2 cellular contexts compared by ENCODE assay signal in the genomic region with DNA sequence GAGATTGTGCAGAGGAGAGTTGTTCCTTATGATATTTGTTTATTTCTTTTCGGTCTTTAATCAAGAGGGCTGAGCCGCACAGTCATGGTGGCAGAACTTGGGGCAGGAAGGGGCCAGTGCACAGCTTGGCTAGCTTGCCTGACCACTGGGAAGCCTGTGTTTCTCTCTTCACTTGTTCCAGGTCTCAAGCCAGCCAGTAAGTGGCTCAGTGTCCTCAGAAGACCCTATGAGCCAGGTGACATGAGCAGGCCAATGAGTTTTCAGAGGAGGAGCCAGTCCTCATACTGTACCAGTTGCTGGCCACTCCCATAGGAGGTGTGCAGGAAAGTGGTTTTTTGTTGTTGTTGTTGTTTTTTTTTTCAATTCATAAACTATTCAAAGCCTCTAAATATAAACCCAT.
TF ChIP-seq lines count a peak whose summit lies in the region.

No MANE protein-coding gene starts in this region.

TF ChIP-seq in HCT116, 20 proteins besides CTCF, POLR2A, EP300 and RAD21:
- TF ChIP-seq EZH2phosphoT487 (IDR thresholded peaks at IDR 0.05; ENCODE audit: borderline replicate concordance) (no peak), ZNF274 (IDR thresholded peaks at IDR 0.05; ENCODE audit: low read depth, low read length) (no peak), ZFX (IDR thresholded peaks at IDR 0.05) (no peak), TCF7L2 (IDR thresholded peaks at IDR 0.05; ENCODE audit: borderline replicate concordance, extremely low read depth, insufficient read depth, insufficient read length) (no peak), SP1 (IDR thresholded peaks at IDR 0.05; ENCODE audit: low read depth) (no peak), JUND (IDR thresholded peaks at IDR 0.05) (no peak)
- TF ChIP-seq, protein P1, sequence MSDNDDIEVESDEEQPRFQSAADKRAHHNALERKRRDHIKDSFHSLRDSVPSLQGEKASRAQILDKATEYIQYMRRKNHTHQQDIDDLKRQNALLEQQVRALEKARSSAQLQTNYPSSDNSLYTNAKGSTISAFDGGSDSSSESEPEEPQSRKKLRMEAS (IDR thresholded peaks at IDR 0.05), result no peak

TF ChIP-seq in K562, 482 proteins besides CTCF, POLR2A, EP300 and RAD21 (continues in another document):
- TF ChIP-seq PPARD (CRISPR knock-in tag; IDR thresholded peaks at IDR 0.05) (no peak), CREBBP (IDR thresholded peaks at IDR 0.05; ENCODE audit: low read depth, low read length) (no peak), POLR2H (tag; IDR thresholded peaks at IDR 0.05; ENCODE audit: low read depth) (peak; percentile 72), FOXK2 (conservative IDR thresholded peaks at IDR 0.05 in 1 of 2, IDR thresholded peaks at IDR 0.05 in 1 of 2; ENCODE audit: low read depth in 2 of 2) (peak; percentile 60 to 70; a peak in 3 of 4 replicates), SOX6 (IDR thresholded peaks at IDR 0.05) (peak; percentile 11; the same call in 1 of the 2 replicates), NRF1 (conservative IDR thresholded peaks at IDR 0.05 in 1 of 2, IDR thresholded peaks at IDR 0.05 in 1 of 2) (peak; percentile 72 to 76), FOXK1 (CRISPR knock-in tag; IDR thresholded peaks at IDR 0.05; ENCODE audit: borderline replicate concordance) (no peak), RNF2 (IDR thresholded peaks at IDR 0.05) (no peak), SMARCB1 (IDR thresholded peaks at IDR 0.05; ENCODE audit: insufficient read length, low read depth) (no peak), SAP30 (IDR thresholded peaks at IDR 0.05; ENCODE audit: borderline replicate concordance, insufficient read depth, low read depth, low read length, poor library complexity, severe bottlenecking) (no peak), ZNF57 (CRISPR knock-in tag; IDR thresholded peaks at IDR 0.05) (no peak), MTA1 (IDR thresholded peaks at IDR 0.05; ENCODE audit: borderline replicate concordance) (no peak), TCF7 (IDR thresholded peaks at IDR 0.05; ENCODE audit: borderline replicate concordance) (no peak), KDM1A (IDR thresholded peaks at IDR 0.05) (no peak), RFX1 (IDR thresholded peaks at IDR 0.05) (no peak), ZEB2 (IDR thresholded peaks at IDR 0.05) (no peak), RBFOX2 (IDR thresholded peaks at IDR 0.05; ENCODE audit: low read depth, low read length) (peak; percentile 13; the same call in 1 of the 2 replicates), OTX1 (CRISPR knock-in tag; IDR thresholded peaks at IDR 0.05) (no peak)
- TF ChIP-seq, protein P2, sequence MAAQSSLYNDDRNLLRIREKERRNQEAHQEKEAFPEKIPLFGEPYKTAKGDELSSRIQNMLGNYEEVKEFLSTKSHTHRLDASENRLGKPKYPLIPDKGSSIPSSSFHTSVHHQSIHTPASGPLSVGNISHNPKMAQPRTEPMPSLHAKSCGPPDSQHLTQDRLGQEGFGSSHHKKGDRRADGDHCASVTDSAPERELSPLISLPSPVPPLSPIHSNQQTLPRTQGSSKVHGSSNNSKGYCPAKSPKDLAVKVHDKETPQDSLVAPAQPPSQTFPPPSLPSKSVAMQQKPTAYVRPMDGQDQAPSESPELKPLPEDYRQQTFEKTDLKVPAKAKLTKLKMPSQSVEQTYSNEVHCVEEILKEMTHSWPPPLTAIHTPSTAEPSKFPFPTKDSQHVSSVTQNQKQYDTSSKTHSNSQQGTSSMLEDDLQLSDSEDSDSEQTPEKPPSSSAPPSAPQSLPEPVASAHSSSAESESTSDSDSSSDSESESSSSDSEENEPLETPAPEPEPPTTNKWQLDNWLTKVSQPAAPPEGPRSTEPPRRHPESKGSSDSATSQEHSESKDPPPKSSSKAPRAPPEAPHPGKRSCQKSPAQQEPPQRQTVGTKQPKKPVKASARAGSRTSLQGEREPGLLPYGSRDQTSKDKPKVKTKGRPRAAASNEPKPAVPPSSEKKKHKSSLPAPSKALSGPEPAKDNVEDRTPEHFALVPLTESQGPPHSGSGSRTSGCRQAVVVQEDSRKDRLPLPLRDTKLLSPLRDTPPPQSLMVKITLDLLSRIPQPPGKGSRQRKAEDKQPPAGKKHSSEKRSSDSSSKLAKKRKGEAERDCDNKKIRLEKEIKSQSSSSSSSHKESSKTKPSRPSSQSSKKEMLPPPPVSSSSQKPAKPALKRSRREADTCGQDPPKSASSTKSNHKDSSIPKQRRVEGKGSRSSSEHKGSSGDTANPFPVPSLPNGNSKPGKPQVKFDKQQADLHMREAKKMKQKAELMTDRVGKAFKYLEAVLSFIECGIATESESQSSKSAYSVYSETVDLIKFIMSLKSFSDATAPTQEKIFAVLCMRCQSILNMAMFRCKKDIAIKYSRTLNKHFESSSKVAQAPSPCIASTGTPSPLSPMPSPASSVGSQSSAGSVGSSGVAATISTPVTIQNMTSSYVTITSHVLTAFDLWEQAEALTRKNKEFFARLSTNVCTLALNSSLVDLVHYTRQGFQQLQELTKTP (IDR thresholded peaks at IDR 0.05; ENCODE audit: low read depth in 1 of 2, partially characterized antibody in 2 of 2), result no peak
- TF ChIP-seq, protein P3, sequence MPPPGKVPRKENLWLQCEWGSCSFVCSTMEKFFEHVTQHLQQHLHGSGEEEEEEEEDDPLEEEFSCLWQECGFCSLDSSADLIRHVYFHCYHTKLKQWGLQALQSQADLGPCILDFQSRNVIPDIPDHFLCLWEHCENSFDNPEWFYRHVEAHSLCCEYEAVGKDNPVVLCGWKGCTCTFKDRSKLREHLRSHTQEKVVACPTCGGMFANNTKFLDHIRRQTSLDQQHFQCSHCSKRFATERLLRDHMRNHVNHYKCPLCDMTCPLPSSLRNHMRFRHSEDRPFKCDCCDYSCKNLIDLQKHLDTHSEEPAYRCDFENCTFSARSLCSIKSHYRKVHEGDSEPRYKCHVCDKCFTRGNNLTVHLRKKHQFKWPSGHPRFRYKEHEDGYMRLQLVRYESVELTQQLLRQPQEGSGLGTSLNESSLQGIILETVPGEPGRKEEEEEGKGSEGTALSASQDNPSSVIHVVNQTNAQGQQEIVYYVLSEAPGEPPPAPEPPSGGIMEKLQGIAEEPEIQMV (tag; conservative IDR thresholded peaks at IDR 0.05; ENCODE audit: low read depth), result peak; percentile 46; the same call in 1 of the 2 replicates
- TF ChIP-seq, protein P4, sequence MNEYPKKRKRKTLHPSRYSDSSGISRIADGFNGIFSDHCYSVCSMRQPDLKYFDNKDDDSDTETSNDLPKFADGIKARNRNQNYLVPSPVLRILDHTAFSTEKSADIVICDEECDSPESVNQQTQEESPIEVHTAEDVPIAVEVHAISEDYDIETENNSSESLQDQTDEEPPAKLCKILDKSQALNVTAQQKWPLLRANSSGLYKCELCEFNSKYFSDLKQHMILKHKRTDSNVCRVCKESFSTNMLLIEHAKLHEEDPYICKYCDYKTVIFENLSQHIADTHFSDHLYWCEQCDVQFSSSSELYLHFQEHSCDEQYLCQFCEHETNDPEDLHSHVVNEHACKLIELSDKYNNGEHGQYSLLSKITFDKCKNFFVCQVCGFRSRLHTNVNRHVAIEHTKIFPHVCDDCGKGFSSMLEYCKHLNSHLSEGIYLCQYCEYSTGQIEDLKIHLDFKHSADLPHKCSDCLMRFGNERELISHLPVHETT (CRISPR knock-in tag; conservative IDR thresholded peaks at IDR 0.05 in 1 of 2, IDR thresholded peaks at IDR 0.05 in 1 of 2), result peak in 1 of 2 experiments; percentile 29; a peak in 1 of 4 replicates
- TF ChIP-seq, protein P5, sequence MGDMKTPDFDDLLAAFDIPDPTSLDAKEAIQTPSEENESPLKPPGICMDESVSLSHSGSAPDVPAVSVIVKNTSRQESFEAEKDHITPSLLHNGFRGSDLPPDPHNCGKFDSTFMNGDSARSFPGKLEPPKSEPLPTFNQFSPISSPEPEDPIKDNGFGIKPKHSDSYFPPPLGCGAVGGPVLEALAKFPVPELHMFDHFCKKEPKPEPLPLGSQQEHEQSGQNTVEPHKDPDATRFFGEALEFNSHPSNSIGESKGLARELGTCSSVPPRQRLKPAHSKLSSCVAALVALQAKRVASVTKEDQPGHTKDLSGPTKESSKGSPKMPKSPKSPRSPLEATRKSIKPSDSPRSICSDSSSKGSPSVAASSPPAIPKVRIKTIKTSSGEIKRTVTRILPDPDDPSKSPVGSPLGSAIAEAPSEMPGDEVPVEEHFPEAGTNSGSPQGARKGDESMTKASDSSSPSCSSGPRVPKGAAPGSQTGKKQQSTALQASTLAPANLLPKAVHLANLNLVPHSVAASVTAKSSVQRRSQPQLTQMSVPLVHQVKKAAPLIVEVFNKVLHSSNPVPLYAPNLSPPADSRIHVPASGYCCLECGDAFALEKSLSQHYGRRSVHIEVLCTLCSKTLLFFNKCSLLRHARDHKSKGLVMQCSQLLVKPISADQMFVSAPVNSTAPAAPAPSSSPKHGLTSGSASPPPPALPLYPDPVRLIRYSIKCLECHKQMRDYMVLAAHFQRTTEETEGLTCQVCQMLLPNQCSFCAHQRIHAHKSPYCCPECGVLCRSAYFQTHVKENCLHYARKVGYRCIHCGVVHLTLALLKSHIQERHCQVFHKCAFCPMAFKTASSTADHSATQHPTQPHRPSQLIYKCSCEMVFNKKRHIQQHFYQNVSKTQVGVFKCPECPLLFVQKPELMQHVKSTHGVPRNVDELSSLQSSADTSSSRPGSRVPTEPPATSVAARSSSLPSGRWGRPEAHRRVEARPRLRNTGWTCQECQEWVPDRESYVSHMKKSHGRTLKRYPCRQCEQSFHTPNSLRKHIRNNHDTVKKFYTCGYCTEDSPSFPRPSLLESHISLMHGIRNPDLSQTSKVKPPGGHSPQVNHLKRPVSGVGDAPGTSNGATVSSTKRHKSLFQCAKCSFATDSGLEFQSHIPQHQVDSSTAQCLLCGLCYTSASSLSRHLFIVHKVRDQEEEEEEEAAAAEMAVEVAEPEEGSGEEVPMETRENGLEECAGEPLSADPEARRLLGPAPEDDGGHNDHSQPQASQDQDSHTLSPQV (IDR thresholded peaks at IDR 0.05), result peak; percentile 52
- TF ChIP-seq, protein P6, sequence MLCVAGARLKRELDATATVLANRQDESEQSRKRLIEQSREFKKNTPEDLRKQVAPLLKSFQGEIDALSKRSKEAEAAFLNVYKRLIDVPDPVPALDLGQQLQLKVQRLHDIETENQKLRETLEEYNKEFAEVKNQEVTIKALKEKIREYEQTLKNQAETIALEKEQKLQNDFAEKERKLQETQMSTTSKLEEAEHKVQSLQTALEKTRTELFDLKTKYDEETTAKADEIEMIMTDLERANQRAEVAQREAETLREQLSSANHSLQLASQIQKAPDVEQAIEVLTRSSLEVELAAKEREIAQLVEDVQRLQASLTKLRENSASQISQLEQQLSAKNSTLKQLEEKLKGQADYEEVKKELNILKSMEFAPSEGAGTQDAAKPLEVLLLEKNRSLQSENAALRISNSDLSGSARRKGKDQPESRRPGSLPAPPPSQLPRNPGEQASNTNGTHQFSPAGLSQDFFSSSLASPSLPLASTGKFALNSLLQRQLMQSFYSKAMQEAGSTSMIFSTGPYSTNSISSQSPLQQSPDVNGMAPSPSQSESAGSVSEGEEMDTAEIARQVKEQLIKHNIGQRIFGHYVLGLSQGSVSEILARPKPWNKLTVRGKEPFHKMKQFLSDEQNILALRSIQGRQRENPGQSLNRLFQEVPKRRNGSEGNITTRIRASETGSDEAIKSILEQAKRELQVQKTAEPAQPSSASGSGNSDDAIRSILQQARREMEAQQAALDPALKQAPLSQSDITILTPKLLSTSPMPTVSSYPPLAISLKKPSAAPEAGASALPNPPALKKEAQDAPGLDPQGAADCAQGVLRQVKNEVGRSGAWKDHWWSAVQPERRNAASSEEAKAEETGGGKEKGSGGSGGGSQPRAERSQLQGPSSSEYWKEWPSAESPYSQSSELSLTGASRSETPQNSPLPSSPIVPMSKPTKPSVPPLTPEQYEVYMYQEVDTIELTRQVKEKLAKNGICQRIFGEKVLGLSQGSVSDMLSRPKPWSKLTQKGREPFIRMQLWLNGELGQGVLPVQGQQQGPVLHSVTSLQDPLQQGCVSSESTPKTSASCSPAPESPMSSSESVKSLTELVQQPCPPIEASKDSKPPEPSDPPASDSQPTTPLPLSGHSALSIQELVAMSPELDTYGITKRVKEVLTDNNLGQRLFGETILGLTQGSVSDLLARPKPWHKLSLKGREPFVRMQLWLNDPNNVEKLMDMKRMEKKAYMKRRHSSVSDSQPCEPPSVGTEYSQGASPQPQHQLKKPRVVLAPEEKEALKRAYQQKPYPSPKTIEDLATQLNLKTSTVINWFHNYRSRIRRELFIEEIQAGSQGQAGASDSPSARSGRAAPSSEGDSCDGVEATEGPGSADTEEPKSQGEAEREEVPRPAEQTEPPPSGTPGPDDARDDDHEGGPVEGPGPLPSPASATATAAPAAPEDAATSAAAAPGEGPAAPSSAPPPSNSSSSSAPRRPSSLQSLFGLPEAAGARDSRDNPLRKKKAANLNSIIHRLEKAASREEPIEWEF (CRISPR knock-in tag; IDR thresholded peaks at IDR 0.05), result no peak
- TF ChIP-seq, protein P7, sequence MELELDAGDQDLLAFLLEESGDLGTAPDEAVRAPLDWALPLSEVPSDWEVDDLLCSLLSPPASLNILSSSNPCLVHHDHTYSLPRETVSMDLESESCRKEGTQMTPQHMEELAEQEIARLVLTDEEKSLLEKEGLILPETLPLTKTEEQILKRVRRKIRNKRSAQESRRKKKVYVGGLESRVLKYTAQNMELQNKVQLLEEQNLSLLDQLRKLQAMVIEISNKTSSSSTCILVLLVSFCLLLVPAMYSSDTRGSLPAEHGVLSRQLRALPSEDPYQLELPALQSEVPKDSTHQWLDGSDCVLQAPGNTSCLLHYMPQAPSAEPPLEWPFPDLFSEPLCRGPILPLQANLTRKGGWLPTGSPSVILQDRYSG (tag; conservative IDR thresholded peaks at IDR 0.05; ENCODE audit: low read depth), result 0 out of 2 replicates have a peak, but pooled peaks have one; percentile 23
- TF ChIP-seq, protein P8, sequence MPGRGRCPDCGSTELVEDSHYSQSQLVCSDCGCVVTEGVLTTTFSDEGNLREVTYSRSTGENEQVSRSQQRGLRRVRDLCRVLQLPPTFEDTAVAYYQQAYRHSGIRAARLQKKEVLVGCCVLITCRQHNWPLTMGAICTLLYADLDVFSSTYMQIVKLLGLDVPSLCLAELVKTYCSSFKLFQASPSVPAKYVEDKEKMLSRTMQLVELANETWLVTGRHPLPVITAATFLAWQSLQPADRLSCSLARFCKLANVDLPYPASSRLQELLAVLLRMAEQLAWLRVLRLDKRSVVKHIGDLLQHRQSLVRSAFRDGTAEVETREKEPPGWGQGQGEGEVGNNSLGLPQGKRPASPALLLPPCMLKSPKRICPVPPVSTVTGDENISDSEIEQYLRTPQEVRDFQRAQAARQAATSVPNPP (IDR thresholded peaks at IDR 0.05; ENCODE audit: borderline replicate concordance, insufficient read depth, insufficient read length), result no peak
